In genomic region chr6:87700351-87700728, GRCh38 we compare ENCODE assay signal across 8 cellular contexts. TPM values are rescaled to one million over a fixed set of nuclear protein-coding genes. Genes with fewer than 3 reads are reported as not detected.
A peak's percentile ranks its signal among the peaks of the same experiment; 100 is the strongest.
DNase-seq lines count a peak whose midpoint lies in the region; ATAC-seq, FAIRE-seq and TF ChIP-seq lines count a peak whose summit lies in the region.

No MANE protein-coding gene starts in this region.

- H3K4me3 ChIP-seq in GM06990 (replicated peaks; ENCODE audit: low read depth, low read length): peak overlapping the region; percentile 98
- H3K4me3 ChIP-seq in Peyer's patch: peak overlapping the region; percentile 71 to 99 (median 92)
- H3K4me3 ChIP-seq in esophagus squamous epithelium: peak overlapping the region; percentile 76 to 93 (median 89)
- peak overlapping the region; percentile 89 for H3K4me3 ChIP-seq in trophoblast cell (ENCODE audit: low read depth, low read length)

- FAIRE-seq in GM12891 (lab: Jason Lieb, UNC): no peak

- H2BK5ac ChIP-seq in trophoblast cell (ENCODE audit: low read depth, low read length, poor library complexity): no peak overlapping the region

- peak overlapping the region; percentile 96 for H3K4ac ChIP-seq in trophoblast cell (ENCODE audit: low read depth, low read length)

- no peak overlapping the region for H2AFZ ChIP-seq in trophoblast cell (ENCODE audit: insufficient read depth, low read length, poor library complexity)

- peaks cover 25% of the 10 kb centered on the region for H3K79me2 ChIP-seq in trophoblast cell (ENCODE audit: control insufficient read depth, insufficient read depth, low read length, poor library complexity)

- H3K4me2 ChIP-seq in trophoblast cell (ENCODE audit: low read length): peak overlapping the region; percentile 80

- no peak overlapping the region for H4K12ac ChIP-seq in trophoblast cell (ENCODE audit: low read depth, low read length)

- TF ChIP-seq POLR2A in Peyer's patch (IDR thresholded peaks at IDR 0.05): no peak
- TF ChIP-seq POLR2A in esophagus squamous epithelium (IDR thresholded peaks at IDR 0.05): no peak
- no peak for TF ChIP-seq POLR2A in GM12891 (IDR thresholded peaks at IDR 0.05; ENCODE audit: low read depth, low read length)

- ATAC-seq in GM18907 (IDR thresholded peaks at IDR 0.05; ENCODE audit: unreplicated experiment): no peak
- no peak for ATAC-seq in HG03039 (IDR thresholded peaks at IDR 0.05; ENCODE audit: unreplicated experiment)

- peaks cover 9% of the 10 kb centered on the region for H3K79me1 ChIP-seq in trophoblast cell (ENCODE audit: low read length)

- H3K23ac ChIP-seq in trophoblast cell (ENCODE audit: low read length): no peak overlapping the region

- no peaks in the 10 kb centered on the region for H3K36me3 ChIP-seq in GM06990 (ENCODE audit: control insufficient read depth, insufficient read depth, low read length)
- no peaks in the 10 kb centered on the region for H3K36me3 ChIP-seq in Peyer's patch
- H3K36me3 ChIP-seq in esophagus squamous epithelium: no peaks in the 10 kb centered on the region
- peaks cover 3 to 4% of the 10 kb centered on the region in 2 experiments for H3K36me3 ChIP-seq in trophoblast cell (ENCODE audit: control insufficient read depth in 1 of 2, insufficient read depth in 2 of 2, low read length in 2 of 2)

- peak overlapping the region; percentile 50 for H3K9ac ChIP-seq in trophoblast cell (ENCODE audit: low read length)

- intact Hi-C loops in esophagus squamous epithelium (cut with DNase I): no loop called here

- no peak overlapping the region for H2BK120ac ChIP-seq in trophoblast cell (ENCODE audit: insufficient read depth, low read length, poor library complexity)

- H3K14ac ChIP-seq in trophoblast cell (ENCODE audit: low read length): no peak overlapping the region

- H3K18ac ChIP-seq in trophoblast cell (ENCODE audit: low read length): no peak overlapping the region

- H2BK12ac ChIP-seq in trophoblast cell (ENCODE audit: low read length): no peak overlapping the region

- H4K91ac ChIP-seq in trophoblast cell (ENCODE audit: low read depth, low read length): no peak overlapping the region

- H3K9me3 ChIP-seq in Peyer's patch (no peaks in the 10 kb centered on the region), esophagus squamous epithelium (no peaks in the 10 kb centered on the region), trophoblast cell (ENCODE audit: insufficient read depth, low read depth, low read length) (no peaks in the 10 kb centered on the region)

- H4K8ac ChIP-seq in trophoblast cell (ENCODE audit: low read depth, low read length): no peak overlapping the region

- no peak for TF ChIP-seq CTCF in GM06990 (IDR thresholded peaks at IDR 0.05; ENCODE audit: insufficient read depth, low read length, poor library complexity, severe bottlenecking)
- no peak for TF ChIP-seq CTCF in Peyer's patch (IDR thresholded peaks at IDR 0.05)
- TF ChIP-seq CTCF in esophagus squamous epithelium (IDR thresholded peaks at IDR 0.05): no peak

- 3 to 18% methylated on average over 1 of the region's 1 CpG for WGBS in esophagus squamous epithelium, 2 donors
- WGBS in trophoblast cell (ENCODE audit: extremely low coverage, insufficient coverage, insufficient read length): no CpG with 5 or more reads among the region's 1 CpG

- no peak for DNase-seq in GM06990 (ENCODE audit: extremely low read depth, insufficient read length)
- no peak for DNase-seq in Peyer's patch
- DNase-seq in esophagus squamous epithelium (lab: John Stamatoyannopoulos, UW): no peak
- no peak for DNase-seq in trophoblast cell
- no peak for DNase-seq in GM12891 (ENCODE audit: insufficient read length, low spot score)
- DNase-seq in KBM-7: no peak

- H3K27ac ChIP-seq in Peyer's patch (peak overlapping the region; percentile 96 to 99 (median 98)), esophagus squamous epithelium (peak overlapping the region; percentile 93 to 99 (median 98)), trophoblast cell (ENCODE audit: low read depth, low read length) (no peak overlapping the region)

- H3K4me1 ChIP-seq in Peyer's patch (peaks cover 0 to 19% (median 5%) of the 10 kb centered on the region in 4 donors), esophagus squamous epithelium (peaks cover 17 to 53% (median 28%) of the 10 kb centered on the region in 3 donors), trophoblast cell (ENCODE audit: control insufficient read depth in 1 of 2, insufficient read depth in 2 of 2, low read length in 2 of 2) (peaks cover 0 to 2% of the 10 kb centered on the region in 2 experiments)

- no peaks in the 10 kb centered on the region for H3K27me3 ChIP-seq in GM06990 (replicated peaks; ENCODE audit: control insufficient read depth, insufficient read depth, low read length)
- H3K27me3 ChIP-seq in Peyer's patch: no peaks in the 10 kb centered on the region
- H3K27me3 ChIP-seq in esophagus squamous epithelium: no peaks in the 10 kb centered on the region
- no peaks in the 10 kb centered on the region for H3K27me3 ChIP-seq in trophoblast cell (ENCODE audit: insufficient read depth, low read length)

- H2AK5ac ChIP-seq in trophoblast cell (ENCODE audit: low read length): no peak overlapping the region

- in situ Hi-C loops in KBM-7 (cut with MboI; ENCODE audit: low pct_unique_long_range_greater_than_20kb, low sequenced_read_pairs): no loop called here

TF ChIP-seq in GM12891, 5 proteins besides CTCF, POLR2A, EP300 and RAD21:
- TF ChIP-seq PAX5 (IDR thresholded peaks at IDR 0.05; ENCODE audit: insufficient read depth, low read length, severe bottlenecking) (no peak), SPI1 (IDR thresholded peaks at IDR 0.05; ENCODE audit: low read depth, low read length) (no peak), POU2F2 (IDR thresholded peaks at IDR 0.05; ENCODE audit: low read depth, low read length) (no peak)

RNA-seq across cellular contexts. Expression of gene AKIRIN2, which starts 1.7 kb away (rescaled TPM):
- total RNA-seq in Peyer's patch (10 to 100 TPM; 24.6 to 38.2 (median 28.3) TPM), esophagus squamous epithelium (10 to 100 TPM; 13.8 to 36.7 (median 25.4) TPM)
- 86.1 and 86.4 TPM in 2 replicates for polyA plus RNA-seq in trophoblast cell (2013)
- polyA plus RNA-seq in GM12891 (2012; ENCODE audit: low read depth, missing spikeins): 50.7 TPM
